14 cellular contexts compared by ENCODE assay signal in genomic region chr6:36927691-36928546, GRCh38. TPM values are rescaled to one million over a fixed set of nuclear protein-coding genes. Genes with fewer than 3 reads are reported as not detected.
DNase-seq lines count a peak whose midpoint lies in the region; ATAC-seq and TF ChIP-seq lines count a peak whose summit lies in the region.
"Had no signal": no experiment of that assay in that cellular context is flagged by ENCODE, and none has a peak within 500 bp of the region (broad histone marks: within the 10 kb centered on the region; RNA-seq: fewer than 3 reads in every experiment).

No MANE protein-coding gene starts in this region.

- H3K9me3 Mint-ChIP-seq in nephron: no peaks in the 10 kb centered on the region

- no peaks in the 10 kb centered on the region for H3K27me3 Mint-ChIP-seq in nephron (ENCODE audit: low read depth)

- no peak overlapping the region for H3K9ac ChIP-seq in fibroblast of lung (ENCODE audit: insufficient read depth, low read length)

- no peaks in the 10 kb centered on the region for H3K9me3 ChIP-seq in fibroblast of lung (ENCODE audit: control insufficient read depth, insufficient read depth, low read depth, low read length)
- H3K9me3 ChIP-seq in upper lobe of right lung: no peaks in the 10 kb centered on the region
- H3K9me3 ChIP-seq: A549 had no signal

- no peaks in the 10 kb centered on the region for H3K79me2 ChIP-seq in fibroblast of lung (ENCODE audit: control insufficient read depth, insufficient read depth, low read length)

- intact Hi-C loops in upper lobe of right lung (cut with DNase I): no loop called here
- intact Hi-C loops in head of caudate nucleus (cut with DNase I): no loop called here

- peak overlapping the region; percentile 33 for H3K4me2 ChIP-seq in fibroblast of lung (ENCODE audit: extremely low read depth, insufficient read depth, low read length)
- H3K4me2 ChIP-seq: A549 had no signal

- peak; percentile 34 for ATAC-seq in upper lobe of right lung
- ATAC-seq: A549 had no signal

- H3K27ac ChIP-seq in fibroblast of lung (ENCODE audit: insufficient read depth, low read length) (no peak overlapping the region), upper lobe of right lung (peak overlapping the region; percentile 42)
- H3K27ac ChIP-seq: A549 had no signal

- H3K27ac Mint-ChIP-seq in nephron: peak overlapping the region; percentile 81 to 84 (median 84)

- TF ChIP-seq CTCF in fibroblast of lung (conservative IDR thresholded peaks at IDR 0.05 in 1 of 2, IDR thresholded peaks at IDR 0.05 in 1 of 2; ENCODE audit: low read depth in 1 of 2, low read length in 2 of 2) (no peak), nephron (IDR thresholded peaks at IDR 0.05; ENCODE audit: unreplicated experiment in 3 of 3) (no peak), upper lobe of right lung (IDR thresholded peaks at IDR 0.05) (no peak)

- DNase-seq in NCI-H510A treated with DMSO at 0.1 percent for 48 hours (lab: John Stamatoyannopoulos, UW): peak; percentile 62
- no peak for DNase-seq in NCI-H510A (lab: John Stamatoyannopoulos, UW)
- DNase-seq in fibroblast of lung (ENCODE audit: low read depth in 2 of 2): peak in 1 of 2 donors; percentile 43
- no peak for DNase-seq in upper lobe of right lung
- DNase-seq in NCI-H1436 (lab: John Stamatoyannopoulos, UW): no peak
- no peak for DNase-seq in cerebellar nuclear complex (lab: John Stamatoyannopoulos, UW)
- no peak for DNase-seq in head of caudate nucleus
- DNase-seq: activated effector memory CD4-positive, alpha-beta T cell treated with anti-CD3 and anti-CD28 coated beads, Interleukin-2, amount 50 U/mL, for 16 hours; foreskin melanocyte; NCI-H1694 treated with DMSO at 0.1 percent for 48 hours had no signal

- H3K4me1 ChIP-seq in fibroblast of lung (ENCODE audit: control insufficient read depth, extremely low read depth, insufficient read depth, low read length) (peaks cover 16% of the 10 kb centered on the region), upper lobe of right lung (peaks cover 22% of the 10 kb centered on the region)
- H3K4me1 ChIP-seq: A549 had no signal

- no peak overlapping the region for H2AFZ ChIP-seq in fibroblast of lung (ENCODE audit: low read length)

- H3K36me3 ChIP-seq in fibroblast of lung (ENCODE audit: control insufficient read depth, insufficient read depth, low read length): peaks cover 6% of the 10 kb centered on the region
- peaks cover 26% of the 10 kb centered on the region for H3K36me3 ChIP-seq in upper lobe of right lung

- H3K4me3 ChIP-seq in fibroblast of lung (replicated peaks in 1 of 4; ENCODE audit: control extremely low read depth in 1 of 4, insufficient read depth in 1 of 4, low read depth in 3 of 4, low read length in 4 of 4) (no peak overlapping the region), upper lobe of right lung (no peak overlapping the region)
- H3K4me3 ChIP-seq: A549, lung had no signal

- no peaks in the 10 kb centered on the region for H4K20me1 ChIP-seq in fibroblast of lung (ENCODE audit: control insufficient read depth, extremely low read depth, insufficient read depth, low read length)

- H3K4me1 Mint-ChIP-seq in nephron: peaks cover 69% of the 10 kb centered on the region

- H3K27me3 ChIP-seq in fibroblast of lung (ENCODE audit: control insufficient read depth, insufficient read depth, low read length) (no peaks in the 10 kb centered on the region), upper lobe of right lung (no peaks in the 10 kb centered on the region)

- H3K36me3 Mint-ChIP-seq in nephron (ENCODE audit: low read depth): peaks cover 6% of the 10 kb centered on the region

- H3K4me3 Mint-ChIP-seq in nephron: no peak overlapping the region

RNA-seq across cellular contexts. Expression of gene PI16, which starts 26.6 kb away (rescaled TPM):
- total RNA-seq in fibroblast of lung: 0.26 TPM in 1 of 2 replicates, not detected in the other
- polyA plus RNA-seq in fibroblast of lung: 0.09 and 0.67 TPM in 2 replicates
- polyA plus RNA-seq in fibroblast of lung (2012): 0.14 and 1.4 TPM in 2 replicates
- polyA minus RNA-seq in fibroblast of lung (ENCODE audit: low replicate concordance): not detected in 2 replicates
- 3.4 TPM for total RNA-seq in upper lobe of right lung
- total RNA-seq: HepG2 had no signal
- polyA plus RNA-seq: A549, HepG2 had no signal

RNA-seq across cellular contexts. Expression of gene C6orf89, which starts 42.2 kb away (rescaled TPM):
- total RNA-seq in fibroblast of lung: 37.8 and 47.1 TPM in 2 replicates
- 58.8 and 66.7 TPM in 2 replicates for polyA plus RNA-seq in fibroblast of lung
- polyA plus RNA-seq in fibroblast of lung (2012): 51.8 and 63.6 TPM in 2 replicates
- polyA minus RNA-seq in fibroblast of lung (ENCODE audit: low replicate concordance): 60.9 and 68.1 TPM in 2 replicates
- total RNA-seq in upper lobe of right lung: 57.9 TPM

RNA-seq across cellular contexts. Expression of gene PPIL1, which starts 53.3 kb away (rescaled TPM):
- total RNA-seq in fibroblast of lung (12.8 and 17.5 TPM in 2 replicates), upper lobe of right lung (15.7 TPM)
- 30.6 and 37.6 TPM in 2 replicates for polyA plus RNA-seq in fibroblast of lung
- 21.8 and 31.9 TPM in 2 replicates for polyA plus RNA-seq in fibroblast of lung (2012)
- 5.4 and 21.2 TPM in 2 replicates for polyA minus RNA-seq in fibroblast of lung (ENCODE audit: low replicate concordance)

RNA-seq across cellular contexts. Expression of gene MTCH1, which starts 58.1 kb away (rescaled TPM):
- total RNA-seq in fibroblast of lung: 166 and 222 TPM in 2 replicates
- 131 and 153 TPM in 2 replicates for polyA plus RNA-seq in fibroblast of lung
- 196 and 242 TPM in 2 replicates for polyA plus RNA-seq in fibroblast of lung (2012)
- polyA minus RNA-seq in fibroblast of lung (ENCODE audit: low replicate concordance): 262 and 308 TPM in 2 replicates
- total RNA-seq in upper lobe of right lung: 194 TPM
